Comparison of ENCODE assay signal across 14 cellular contexts in genomic region chr19:3140667-3141038, GRCh38. TPM values are rescaled to one million over a fixed set of nuclear protein-coding genes. Genes with fewer than 3 reads are reported as not detected.
DNase-seq lines count a peak whose midpoint lies in the region; ATAC-seq and TF ChIP-seq lines count a peak whose summit lies in the region.
"Had no signal": no experiment of that assay in that cellular context is flagged by ENCODE, and none has a peak within 500 bp of the region (broad histone marks: within the 10 kb centered on the region; RNA-seq: fewer than 3 reads in every experiment).

No MANE protein-coding gene starts in this region.

- DNase-seq in activated naive CD4-positive, alpha-beta T cell treated with anti-CD3 and anti-CD28 coated beads for 36 hours: no peak
- no peak for DNase-seq in activated naive CD4-positive, alpha-beta T cell (lab: John Stamatoyannopoulos, UW)
- no peak for DNase-seq in uterus
- no peak for DNase-seq in tibial artery
- DNase-seq: NCI-H1417, NCI-H446 had no signal

- no peaks in the 10 kb centered on the region for H3K36me3 ChIP-seq in OCI-LY3 (replicated peaks; ENCODE audit: low read depth, low read length)
- no peaks in the 10 kb centered on the region for H3K36me3 ChIP-seq in uterus
- no peaks in the 10 kb centered on the region for H3K36me3 ChIP-seq in tibial artery

- H3K27me3 ChIP-seq in OCI-LY3 (ENCODE audit: low read depth, low read length) (no peaks in the 10 kb centered on the region), uterus (no peaks in the 10 kb centered on the region), tibial artery (peaks cover 0 to 23% of the 10 kb centered on the region in 2 donors)

- no peaks in the 10 kb centered on the region for H4K20me1 ChIP-seq in OCI-LY3 (ENCODE audit: insufficient read depth, low read length)

- no peak overlapping the region for H3K4me3 Mint-ChIP-seq in activated naive CD4-positive, alpha-beta T cell treated with anti-CD3 and anti-CD28 coated beads for 36 hours
- peak overlapping the region; percentile 24 for H3K4me3 Mint-ChIP-seq in dendritic cell treated with granulocyte-macrophage colony-stimulating factor and Interleukin-4, amounts not matched to agents 40 ng/mL and 50 ng/mL, for 4 days
- H3K4me3 Mint-ChIP-seq in stimulated activated naive CD8-positive, alpha-beta T cell treated with anti-CD3 and anti-CD28 coated beads, Interleukin-15, Interleukin-2, amounts not matched to agents 100 ng/mL and 50 ng/mL, for 24 hours: no peak overlapping the region

- no peaks in the 10 kb centered on the region for H3K9me3 Mint-ChIP-seq in activated naive CD4-positive, alpha-beta T cell treated with anti-CD3 and anti-CD28 coated beads for 36 hours
- no peaks in the 10 kb centered on the region for H3K9me3 Mint-ChIP-seq in dendritic cell treated with granulocyte-macrophage colony-stimulating factor and Interleukin-4, amounts not matched to agents 40 ng/mL and 50 ng/mL, for 4 days
- peaks cover 5% of the 10 kb centered on the region for H3K9me3 Mint-ChIP-seq in stimulated activated naive CD8-positive, alpha-beta T cell treated with anti-CD3 and anti-CD28 coated beads, Interleukin-15, Interleukin-2, amounts not matched to agents 100 ng/mL and 50 ng/mL, for 24 hours

- no peak overlapping the region for H2AFZ ChIP-seq in OCI-LY3 (ENCODE audit: low read depth, low read length)

- peak overlapping the region; percentile 56 for H3K27ac Mint-ChIP-seq in activated naive CD4-positive, alpha-beta T cell treated with anti-CD3 and anti-CD28 coated beads for 36 hours
- H3K27ac Mint-ChIP-seq in dendritic cell treated with granulocyte-macrophage colony-stimulating factor and Interleukin-4, amounts not matched to agents 40 ng/mL and 50 ng/mL, for 4 days: peak overlapping the region; percentile 96
- H3K27ac Mint-ChIP-seq in stimulated activated naive CD8-positive, alpha-beta T cell treated with anti-CD3 and anti-CD28 coated beads, Interleukin-15, Interleukin-2, amounts not matched to agents 100 ng/mL and 50 ng/mL, for 24 hours: peak overlapping the region; percentile 53

- intact Hi-C loops in activated naive CD4-positive, alpha-beta T cell treated with anti-CD3 and anti-CD28 coated beads for 36 hours (cut with micrococcal nuclease): no loop called here
- intact Hi-C loops in dendritic cell treated with granulocyte-macrophage colony-stimulating factor and Interleukin-4, amounts not matched to agents 40 ng/mL and 50 ng/mL, for 4 days (cut with micrococcal nuclease): no loop called here
- intact Hi-C loops in uterus (cut with DNase I; ENCODE audit: low total_unique reads) (no loop called here), tibial artery (cut with DNase I; ENCODE audit: low total_unique reads) (no loop called here)

- peaks cover 5% of the 10 kb centered on the region for H3K27me3 Mint-ChIP-seq in activated naive CD4-positive, alpha-beta T cell treated with anti-CD3 and anti-CD28 coated beads for 36 hours (ENCODE audit: low read depth)
- H3K27me3 Mint-ChIP-seq in dendritic cell treated with granulocyte-macrophage colony-stimulating factor and Interleukin-4, amounts not matched to agents 40 ng/mL and 50 ng/mL, for 4 days: no peaks in the 10 kb centered on the region
- H3K27me3 Mint-ChIP-seq in stimulated activated naive CD8-positive, alpha-beta T cell treated with anti-CD3 and anti-CD28 coated beads, Interleukin-15, Interleukin-2, amounts not matched to agents 100 ng/mL and 50 ng/mL, for 24 hours: peaks cover 5% of the 10 kb centered on the region

- H3K4me3 ChIP-seq in OCI-LY3 (ENCODE audit: low read length) (no peak overlapping the region), uterus (no peak overlapping the region), tibial artery (no peak overlapping the region)
- H3K4me3 ChIP-seq: coronary artery had no signal

- no peak overlapping the region for H3K27ac ChIP-seq in OCI-LY3 (ENCODE audit: low read length)
- no peak overlapping the region for H3K27ac ChIP-seq in uterus
- no peak overlapping the region for H3K27ac ChIP-seq in tibial artery

- H3K36me3 Mint-ChIP-seq in activated naive CD4-positive, alpha-beta T cell treated with anti-CD3 and anti-CD28 coated beads for 36 hours (ENCODE audit: low read depth): peaks cover 2% of the 10 kb centered on the region
- peaks cover 63% of the 10 kb centered on the region for H3K36me3 Mint-ChIP-seq in dendritic cell treated with granulocyte-macrophage colony-stimulating factor and Interleukin-4, amounts not matched to agents 40 ng/mL and 50 ng/mL, for 4 days (ENCODE audit: low read depth)
- H3K36me3 Mint-ChIP-seq in stimulated activated naive CD8-positive, alpha-beta T cell treated with anti-CD3 and anti-CD28 coated beads, Interleukin-15, Interleukin-2, amounts not matched to agents 100 ng/mL and 50 ng/mL, for 24 hours (ENCODE audit: low read depth): no peaks in the 10 kb centered on the region

- no peaks in the 10 kb centered on the region for H3K9me3 ChIP-seq in OCI-LY3 (ENCODE audit: insufficient read depth, low read length)
- H3K9me3 ChIP-seq in uterus: no peaks in the 10 kb centered on the region
- peaks cover 0 to 3% (median 0%) of the 10 kb centered on the region in 3 donors for H3K9me3 ChIP-seq in tibial artery

- peaks cover 34% of the 10 kb centered on the region for H3K4me1 ChIP-seq in OCI-LY3 (ENCODE audit: low read length)
- peaks cover 0 to 5% of the 10 kb centered on the region in 2 donors for H3K4me1 ChIP-seq in uterus
- H3K4me1 ChIP-seq in tibial artery: no peaks in the 10 kb centered on the region

- no peak for TF ChIP-seq POLR2A in uterus (IDR thresholded peaks at IDR 0.05)

- H3K4me1 Mint-ChIP-seq in activated naive CD4-positive, alpha-beta T cell treated with anti-CD3 and anti-CD28 coated beads for 36 hours (ENCODE audit: low read depth): peaks cover 33% of the 10 kb centered on the region
- H3K4me1 Mint-ChIP-seq in dendritic cell treated with granulocyte-macrophage colony-stimulating factor and Interleukin-4, amounts not matched to agents 40 ng/mL and 50 ng/mL, for 4 days (ENCODE audit: low read depth): peaks cover 48% of the 10 kb centered on the region
- peaks cover 38% of the 10 kb centered on the region for H3K4me1 Mint-ChIP-seq in stimulated activated naive CD8-positive, alpha-beta T cell treated with anti-CD3 and anti-CD28 coated beads, Interleukin-15, Interleukin-2, amounts not matched to agents 100 ng/mL and 50 ng/mL, for 24 hours (ENCODE audit: low read depth)

- no peak for ATAC-seq in HG02610 (IDR thresholded peaks at IDR 0.05; ENCODE audit: unreplicated experiment)
- ATAC-seq: Panc1 had no signal

- peak overlapping the region; percentile 71 for H3K4me2 ChIP-seq in OCI-LY3 (ENCODE audit: low read length)

- peaks cover 10% of the 10 kb centered on the region; the same call in 1 of the 2 replicates for H3K79me2 ChIP-seq in OCI-LY3 (ENCODE audit: low read length)

- no peak overlapping the region for H3K9ac ChIP-seq in OCI-LY3 (ENCODE audit: low read length)

- CTCF ChIA-PET in activated naive CD4-positive, alpha-beta T cell treated with anti-CD3 and anti-CD28 coated beads for 36 hours (lab: Charles Lee): interaction anchor here (0.5 to 2.7 kb wide), 3 partner anchors 11 to 43 kb away, joined by 3 to 15 read pairs (median 5); no protein-coding TSS in a partner anchor

- no peak for TF ChIP-seq CTCF in OCI-LY3 (IDR thresholded peaks at IDR 0.05; ENCODE audit: low read depth, low read length)
- no peak for TF ChIP-seq CTCF in uterus (IDR thresholded peaks at IDR 0.05)
- no peak for TF ChIP-seq CTCF in tibial artery (IDR thresholded peaks at IDR 0.05)

RNA-seq across cellular contexts. Expression of gene GNA15, which starts 4.8 kb away (rescaled TPM):
- 10 to 100 TPM; 26.6 to 28.4 TPM for total RNA-seq in activated naive CD4-positive, alpha-beta T cell treated with anti-CD3 and anti-CD28 coated beads for 36 hours
- total RNA-seq in uterus: 1 to 10 TPM; 1.2 to 7.2 (median 2.9) TPM
- total RNA-seq: osteocyte had no signal

RNA-seq across cellular contexts. Expression of gene S1PR4, which starts 37.9 kb away (rescaled TPM):
- 10 to 100 TPM; 22.4 to 24.1 TPM for total RNA-seq in activated naive CD4-positive, alpha-beta T cell treated with anti-CD3 and anti-CD28 coated beads for 36 hours
- 1 to 10 TPM in 2 of 4 donors, not detected in 2; 1.3 to 2.0 TPM for total RNA-seq in uterus
- total RNA-seq: HT-29, osteocyte had no signal

RNA-seq across cellular contexts. Expression of gene NCLN, which starts 45.1 kb away (rescaled TPM):
- total RNA-seq in activated naive CD4-positive, alpha-beta T cell treated with anti-CD3 and anti-CD28 coated beads for 36 hours: 10 to 100 TPM; 38.4 to 42.9 TPM
- 10 to 100 TPM; 19.2 to 37.3 (median 28.2) TPM for total RNA-seq in uterus

RNA-seq across cellular contexts. Expression of gene GNA11, which starts 46.5 kb away (rescaled TPM):
- total RNA-seq in activated naive CD4-positive, alpha-beta T cell treated with anti-CD3 and anti-CD28 coated beads for 36 hours: 10 to 100 TPM; 10.9 to 11.2 TPM
- total RNA-seq in uterus: 10 to 100 TPM in 3 of 4 donors, 1 to 10 TPM in 1; 8.5 to 71.8 (median 27.7) TPM

Comparison
In these comparisons a context has a peak if more than half of its experiments do, and no peak if none do; other contexts are left out.
1. RNA of gene S1PR4, which starts 37.9 kb away (total RNA-seq): 22.4 to 24.1 TPM in activated naive CD4-positive, alpha-beta T cell treated with anti-CD3 and anti-CD28 coated beads for 36 hours; 1.3 to 2.0 TPM in uterus; every median in the first group is over 4 times any median in the second.
2. Peak in every context shown above with its lines, with median percentiles within 50 percentile points of each other: H3K27ac Mint-ChIP-seq.